ENCODE assay signal across 17 cellular contexts in genomic region chr6:20370393-20370792, GRCh38. TPM values are rescaled to one million over a fixed set of nuclear protein-coding genes. Genes with fewer than 3 reads are reported as not detected.
DNase-seq lines count a peak whose midpoint lies in the region; ATAC-seq and TF ChIP-seq lines count a peak whose summit lies in the region.
"Had no signal": no experiment of that assay in that cellular context is flagged by ENCODE, and none has a peak within 500 bp of the region (broad histone marks: within the 10 kb centered on the region; RNA-seq: fewer than 3 reads in every experiment).

No MANE protein-coding gene starts in this region.

- peaks cover 7% of the 10 kb centered on the region for H3K36me3 Mint-ChIP-seq in activated CD4-positive, alpha-beta T cell treated with anti-CD3 and anti-CD28 coated beads, Interleukin-2, amount 10 ng/mL, durations not matched to agents 24 days and 14 days (ENCODE audit: low read depth)
- no peaks in the 10 kb centered on the region for H3K36me3 Mint-ChIP-seq in activated CD4-positive, alpha-beta T cell treated with anti-CD3 and anti-CD28 coated beads for 36 hours (ENCODE audit: low read depth)
- H3K36me3 Mint-ChIP-seq in CD4-positive, alpha-beta T cell (ENCODE audit: low read depth), result no peaks in the 10 kb centered on the region
- peaks cover 15% of the 10 kb centered on the region for H3K36me3 Mint-ChIP-seq in activated CD4-positive, alpha-beta memory T cell treated with anti-CD3 and anti-CD28 coated beads, Interleukin-2, amount 10 ng/mL, durations not matched to agents 7 days and 5 days (ENCODE audit: low read depth)

- no peak for DNase-seq in activated CD4-positive, alpha-beta T cell treated with anti-CD3 and anti-CD28 coated beads, Interleukin-2, amount 10 ng/mL, durations not matched to agents 24 days and 14 days
- DNase-seq in activated CD4-positive, alpha-beta T cell treated with anti-CD3 and anti-CD28 coated beads for 36 hours, result no peak
- DNase-seq in CD4-positive, alpha-beta T cell, result no peak
- DNase-seq in activated CD4-positive, alpha-beta memory T cell treated with anti-CD3 and anti-CD28 coated beads, Interleukin-2, amount 10 ng/mL, durations not matched to agents 7 days and 5 days, result peak; percentile 32
- DNase-seq in glomerular visceral epithelial cell (ENCODE audit: extremely low spot score), result peak; percentile 17
- no peak for DNase-seq in stomach
- DNase-seq: 8988T, DMS53, H9, Karpas-422, NCI-H1417, NCI-H1930, NCI-H774, PC-9 had no signal

- TF ChIP-seq CTCF in CD4-positive, alpha-beta T cell (IDR thresholded peaks at IDR 0.05), result no peak
- no peak for TF ChIP-seq CTCF in stomach (IDR thresholded peaks at IDR 0.05)

- peaks cover 32% of the 10 kb centered on the region for H3K9me3 Mint-ChIP-seq in activated CD4-positive, alpha-beta T cell treated with anti-CD3 and anti-CD28 coated beads, Interleukin-2, amount 10 ng/mL, durations not matched to agents 24 days and 14 days
- no peaks in the 10 kb centered on the region for H3K9me3 Mint-ChIP-seq in activated CD4-positive, alpha-beta T cell treated with anti-CD3 and anti-CD28 coated beads for 36 hours (ENCODE audit: low read depth)
- H3K9me3 Mint-ChIP-seq in CD4-positive, alpha-beta T cell, result no peaks in the 10 kb centered on the region
- peaks cover 5% of the 10 kb centered on the region for H3K9me3 Mint-ChIP-seq in activated CD4-positive, alpha-beta memory T cell treated with anti-CD3 and anti-CD28 coated beads, Interleukin-2, amount 10 ng/mL, durations not matched to agents 7 days and 5 days
- H3K9me3 Mint-ChIP-seq: H9 had no signal

- TF ChIP-seq POLR2A in stomach (IDR thresholded peaks at IDR 0.05), result no peak

- no peaks in the 10 kb centered on the region for H3K27me3 ChIP-seq in CD4-positive, alpha-beta T cell (ENCODE audit: control insufficient read depth, insufficient read depth, low read length)
- no peaks in the 10 kb centered on the region for H3K27me3 ChIP-seq in stomach
- H3K27me3 ChIP-seq: BLaER1 had no signal

- no peaks in the 10 kb centered on the region for H3K27me3 Mint-ChIP-seq in activated CD4-positive, alpha-beta T cell treated with anti-CD3 and anti-CD28 coated beads, Interleukin-2, amount 10 ng/mL, durations not matched to agents 24 days and 14 days
- no peaks in the 10 kb centered on the region for H3K27me3 Mint-ChIP-seq in activated CD4-positive, alpha-beta T cell treated with anti-CD3 and anti-CD28 coated beads for 36 hours
- no peaks in the 10 kb centered on the region for H3K27me3 Mint-ChIP-seq in CD4-positive, alpha-beta T cell
- no peaks in the 10 kb centered on the region for H3K27me3 Mint-ChIP-seq in activated CD4-positive, alpha-beta memory T cell treated with anti-CD3 and anti-CD28 coated beads, Interleukin-2, amount 10 ng/mL, durations not matched to agents 7 days and 5 days

- no peaks in the 10 kb centered on the region for H3K36me3 ChIP-seq in stomach
- H3K36me3 ChIP-seq: BLaER1 had no signal

- no peak for TF ChIP-seq EP300 in stomach (IDR thresholded peaks at IDR 0.05)

- H3K4me3 Mint-ChIP-seq in activated CD4-positive, alpha-beta T cell treated with anti-CD3 and anti-CD28 coated beads, Interleukin-2, amount 10 ng/mL, durations not matched to agents 24 days and 14 days, result no peak overlapping the region
- H3K4me3 Mint-ChIP-seq in activated CD4-positive, alpha-beta T cell treated with anti-CD3 and anti-CD28 coated beads for 36 hours, result no peak overlapping the region
- no peak overlapping the region for H3K4me3 Mint-ChIP-seq in CD4-positive, alpha-beta T cell
- H3K4me3 Mint-ChIP-seq in activated CD4-positive, alpha-beta memory T cell treated with anti-CD3 and anti-CD28 coated beads, Interleukin-2, amount 10 ng/mL, durations not matched to agents 7 days and 5 days, result no peak overlapping the region
- H3K4me3 Mint-ChIP-seq: H9 had no signal

- H3K27ac ChIP-seq in CD4-positive, alpha-beta T cell (ENCODE audit: low read depth, low read length), result no peak overlapping the region
- no peak overlapping the region for H3K27ac ChIP-seq in stomach
- H3K27ac ChIP-seq: BLaER1, PC-9 had no signal

- H3K9me3 ChIP-seq in CD4-positive, alpha-beta T cell (ENCODE audit: control insufficient read depth, low read length), result no peaks in the 10 kb centered on the region
- no peaks in the 10 kb centered on the region for H3K9me3 ChIP-seq in stomach
- H3K9me3 ChIP-seq: BLaER1 had no signal

- CTCF ChIA-PET in activated CD4-positive, alpha-beta T cell treated with anti-CD3 and anti-CD28 coated beads for 36 hours (lab: Charles Lee), result interaction anchor here (0.7 kb wide), 1 partner anchor 35 kb away, joined by 3 read pairs; no protein-coding TSS in a partner anchor
- CTCF ChIA-PET in CD4-positive, alpha-beta T cell (lab: Charles Lee), result no interaction called here
- CTCF ChIA-PET in activated CD4-positive, alpha-beta memory T cell treated with anti-CD3 and anti-CD28 coated beads, Interleukin-2, amount 10 ng/mL, durations not matched to agents 7 days and 5 days (lab: Charles Lee), result no interaction called here

- WGBS in stomach, 5 donors, result 82 to 95% (median 88%) methylated on average over 2 of the region's 2 CpGs

- POLR2A ChIA-PET in activated CD4-positive, alpha-beta T cell treated with anti-CD3 and anti-CD28 coated beads for 36 hours (lab: Charles Lee), result no interaction called here
- POLR2A ChIA-PET in CD4-positive, alpha-beta T cell (lab: Charles Lee), result interaction anchor here (1.2 to 6.5 kb wide), 5 partner anchors 10 to 51 kb away, joined by 3 to 98 read pairs (median 5); no protein-coding TSS in a partner anchor
- POLR2A ChIA-PET in activated CD4-positive, alpha-beta memory T cell treated with anti-CD3 and anti-CD28 coated beads, Interleukin-2, amount 10 ng/mL, durations not matched to agents 7 days and 5 days (lab: Charles Lee), result interaction anchor here (3.4 kb wide), 1 partner anchor 51 kb away, joined by 26 read pairs; no protein-coding TSS in a partner anchor

- no peak for ATAC-seq in activated CD4-positive, alpha-beta T cell treated with anti-CD3 and anti-CD28 coated beads for 36 hours
- no peak for ATAC-seq in CD4-positive, alpha-beta T cell (ENCODE audit: poor library complexity)
- ATAC-seq in HG03095 (IDR thresholded peaks at IDR 0.05; ENCODE audit: unreplicated experiment), result no peak
- ATAC-seq in GM21526 (IDR thresholded peaks at IDR 0.05; ENCODE audit: low FRiP score, unreplicated experiment), result no peak

- intact Hi-C loops in activated CD4-positive, alpha-beta T cell treated with anti-CD3 and anti-CD28 coated beads, Interleukin-2, amount 10 ng/mL, durations not matched to agents 24 days and 14 days (cut with micrococcal nuclease), result no loop called here
- intact Hi-C loops in activated CD4-positive, alpha-beta T cell treated with anti-CD3 and anti-CD28 coated beads for 36 hours (cut with DNase I, micrococcal nuclease), result no loop called here
- intact Hi-C loops in CD4-positive, alpha-beta T cell (cut with DNase I, micrococcal nuclease), result no loop called here
- intact Hi-C loops in stomach (cut with DNase I; ENCODE audit: low total_unique reads), result no loop called here

- no peaks in the 10 kb centered on the region for H3K4me1 ChIP-seq in stomach

- peak overlapping the region; percentile 45 for H3K27ac Mint-ChIP-seq in activated CD4-positive, alpha-beta T cell treated with anti-CD3 and anti-CD28 coated beads, Interleukin-2, amount 10 ng/mL, durations not matched to agents 24 days and 14 days
- no peak overlapping the region for H3K27ac Mint-ChIP-seq in activated CD4-positive, alpha-beta T cell treated with anti-CD3 and anti-CD28 coated beads for 36 hours
- peak overlapping the region; percentile 91 for H3K27ac Mint-ChIP-seq in CD4-positive, alpha-beta T cell
- H3K27ac Mint-ChIP-seq in activated CD4-positive, alpha-beta memory T cell treated with anti-CD3 and anti-CD28 coated beads, Interleukin-2, amount 10 ng/mL, durations not matched to agents 7 days and 5 days, result peak overlapping the region; percentile 4
- H3K27ac Mint-ChIP-seq: H9 had no signal

- no peak overlapping the region for H3K4me3 ChIP-seq in stomach
- H3K4me3 ChIP-seq: BLaER1, PC-9 had no signal

- H3K4me1 Mint-ChIP-seq in activated CD4-positive, alpha-beta T cell treated with anti-CD3 and anti-CD28 coated beads, Interleukin-2, amount 10 ng/mL, durations not matched to agents 24 days and 14 days, result peaks cover 47% of the 10 kb centered on the region
- H3K4me1 Mint-ChIP-seq in activated CD4-positive, alpha-beta T cell treated with anti-CD3 and anti-CD28 coated beads for 36 hours, result peaks cover 51% of the 10 kb centered on the region
- peaks cover 53% of the 10 kb centered on the region for H3K4me1 Mint-ChIP-seq in CD4-positive, alpha-beta T cell (ENCODE audit: low read depth)
- peaks cover 55% of the 10 kb centered on the region for H3K4me1 Mint-ChIP-seq in activated CD4-positive, alpha-beta memory T cell treated with anti-CD3 and anti-CD28 coated beads, Interleukin-2, amount 10 ng/mL, durations not matched to agents 7 days and 5 days

RNA-seq across cellular contexts. Expression of gene E2F3, which starts 31.3 kb away (rescaled TPM):
- 27.1 and 28.0 TPM in 2 replicates for total RNA-seq in activated CD4-positive, alpha-beta T cell treated with anti-CD3 and anti-CD28 coated beads, Interleukin-2, amount 10 ng/mL, durations not matched to agents 24 days and 14 days
- 10 to 100 TPM; 17.3 to 17.5 TPM for total RNA-seq in activated CD4-positive, alpha-beta T cell treated with anti-CD3 and anti-CD28 coated beads for 36 hours
- 1 to 10 TPM; 2.7 to 2.9 TPM for total RNA-seq in CD4-positive, alpha-beta T cell
- total RNA-seq in activated CD4-positive, alpha-beta memory T cell treated with anti-CD3 and anti-CD28 coated beads, Interleukin-2, amount 10 ng/mL, durations not matched to agents 7 days and 5 days, result 10 to 100 TPM; 29.8 to 30.1 TPM
- 10 to 100 TPM in 2 of 5 donors, 1 to 10 TPM in 2, under 1 TPM in 1; 0.58 to 11.6 (median 6.4) TPM for total RNA-seq in stomach
- polyA plus RNA-seq in stomach, result 1 to 10 TPM; 1.4 to 3.1 (median 2.6) TPM

Comparison
In these comparisons a context has a peak if more than half of its experiments do, and no peak if none do; other contexts are left out.
1. DNase-seq: peak in activated CD4-positive, alpha-beta memory T cell treated with anti-CD3 and anti-CD28 coated beads, Interleukin-2, amount 10 ng/mL, durations not matched to agents 7 days and 5 days (single experiment) and glomerular visceral epithelial cell (single experiment); none in activated CD4-positive, alpha-beta T cell treated with anti-CD3 and anti-CD28 coated beads, Interleukin-2, amount 10 ng/mL, durations not matched to agents 24 days and 14 days (single experiment), activated CD4-positive, alpha-beta T cell treated with anti-CD3 and anti-CD28 coated beads for 36 hours (single experiment), CD4-positive, alpha-beta T cell (0 of 10) and stomach (single experiment).